In genomic region chr1:1331068-1331965, GRCh38 we compare ENCODE assay signal across 1 cellular context.
TF ChIP-seq lines count a peak whose summit lies in the region.

TAS1R3 (plus strand) TSS chr1:1331280; CDS start chr1:1331346, 66 bp downstream.

TF ChIP-seq in HepG2, 621 proteins besides CTCF, POLR2A, EP300 and RAD21 (continued from another document and continues in another):
- TF ChIP-seq ZNF407 (CRISPR knock-in tag; IDR thresholded peaks at IDR 0.05; ENCODE audit: not compliant biosample characterization) (no peak), ZNF367 (CRISPR knock-in tag; IDR thresholded peaks at IDR 0.05; ENCODE audit: borderline replicate concordance) (no peak), ZMYM4 (CRISPR knock-in tag; IDR thresholded peaks at IDR 0.05) (0 out of 2 replicates have a peak, but pooled peaks have one; percentile 32), SALL2 (CRISPR knock-in tag; IDR thresholded peaks at IDR 0.05) (0 out of 2 replicates have a peak, but pooled peaks have one; percentile 42), YEATS4 (CRISPR knock-in tag; IDR thresholded peaks at IDR 0.05; ENCODE audit: borderline replicate concordance) (0 out of 2 replicates have a peak, but pooled peaks have one; percentile 12), CAMTA2 (CRISPR knock-in tag; IDR thresholded peaks at IDR 0.05; ENCODE audit: borderline replicate concordance) (0 out of 2 replicates have a peak, but pooled peaks have one; percentile 82), LCORL (IDR thresholded peaks at IDR 0.05) (no peak), LCORL (CRISPR knock-in tag; IDR thresholded peaks at IDR 0.05) (peak; percentile 53; the same call in 1 of the 2 replicates), POLR2G (IDR thresholded peaks at IDR 0.05; ENCODE audit: low read depth, low read length) (0 out of 2 replicates have a peak, but pooled peaks have one; percentile 20), ZSCAN21 (CRISPR knock-in tag; IDR thresholded peaks at IDR 0.05; ENCODE audit: borderline replicate concordance) (no peak), ZNF335 (CRISPR knock-in tag; IDR thresholded peaks at IDR 0.05) (peak; percentile 61; the same call in 1 of the 2 replicates), PHF5A (CRISPR knock-in tag; IDR thresholded peaks at IDR 0.05; ENCODE audit: low read depth, unreplicated experiment) (no peak), ZNF225 (CRISPR knock-in tag; IDR thresholded peaks at IDR 0.05) (0 out of 2 replicates have a peak, but pooled peaks have one; percentile 47), ZNF770 (CRISPR knock-in tag; IDR thresholded peaks at IDR 0.05) (peak; percentile 88), AGO1 (IDR thresholded peaks at IDR 0.05; ENCODE audit: low read depth, low read length, poor library complexity, severe bottlenecking) (peak; percentile 92), ZNF720 (CRISPR knock-in tag; IDR thresholded peaks at IDR 0.05) (no peak), MXD1 (CRISPR knock-in tag; IDR thresholded peaks at IDR 0.05) (peak; percentile 27; the same call in 1 of the 2 replicates), CSRNP1 (CRISPR knock-in tag; IDR thresholded peaks at IDR 0.05) (0 out of 2 replicates have a peak, but pooled peaks have one; percentile 23), KDM5B (CRISPR knock-in tag; IDR thresholded peaks at IDR 0.05; ENCODE audit: borderline replicate concordance) (peak; percentile 43; the same call in 1 of the 2 replicates), GMEB1 (CRISPR knock-in tag; IDR thresholded peaks at IDR 0.05; ENCODE audit: borderline replicate concordance) (peak; percentile 32; the same call in 1 of the 2 replicates), MXI1 (IDR thresholded peaks at IDR 0.05; ENCODE audit: borderline replicate concordance, low read depth, low read length) (no peak), ZNF558 (CRISPR knock-in tag; IDR thresholded peaks at IDR 0.05; ENCODE audit: borderline replicate concordance) (0 out of 2 replicates have a peak, but pooled peaks have one; percentile 19), KMT2A (CRISPR knock-in tag; IDR thresholded peaks at IDR 0.05) (peak; percentile 20; the same call in 1 of the 2 replicates), BCLAF1 (IDR thresholded peaks at IDR 0.05) (no peak), ZNF572 (CRISPR knock-in tag; IDR thresholded peaks at IDR 0.05) (no peak), ZFP91 (CRISPR knock-in tag; IDR thresholded peaks at IDR 0.05; ENCODE audit: borderline replicate concordance) (peak; percentile 45; the same call in 1 of the 2 replicates), KDM1A (CRISPR knock-in tag; IDR thresholded peaks at IDR 0.05) (no peak), KDM2A (CRISPR knock-in tag; IDR thresholded peaks at IDR 0.05; ENCODE audit: borderline replicate concordance, low read depth) (peak; percentile 47; the same call in 1 of the 2 replicates), HNRNPL (IDR thresholded peaks at IDR 0.05; ENCODE audit: low read depth, low read length) (peak; percentile 88), HNF1B (CRISPR knock-in tag; IDR thresholded peaks at IDR 0.05) (0 out of 2 replicates have a peak, but pooled peaks have one; percentile 27), ZNF672 (CRISPR knock-in tag; IDR thresholded peaks at IDR 0.05) (peak; percentile 41; the same call in 1 of the 2 replicates), ZNF251 (CRISPR knock-in tag; IDR thresholded peaks at IDR 0.05) (no peak), ZNF275 (CRISPR knock-in tag; IDR thresholded peaks at IDR 0.05; ENCODE audit: borderline replicate concordance) (0 out of 2 replicates have a peak, but pooled peaks have one; percentile 31)
